Comparison of ENCODE assay signal across 1 cellular context in genomic region chr6:37522836-37523235, GRCh38.
TF ChIP-seq lines count a peak whose summit lies in the region.

No MANE protein-coding gene starts in this region.

TF ChIP-seq in HEK293, 187 proteins besides CTCF, POLR2A, EP300 and RAD21 (continued from another document):
- TF ChIP-seq ZNF24 (tag by site-specific recombination; IDR thresholded peaks at IDR 0.05) = no peak
